1 cellular context compared by ENCODE assay signal in the genomic region with DNA sequence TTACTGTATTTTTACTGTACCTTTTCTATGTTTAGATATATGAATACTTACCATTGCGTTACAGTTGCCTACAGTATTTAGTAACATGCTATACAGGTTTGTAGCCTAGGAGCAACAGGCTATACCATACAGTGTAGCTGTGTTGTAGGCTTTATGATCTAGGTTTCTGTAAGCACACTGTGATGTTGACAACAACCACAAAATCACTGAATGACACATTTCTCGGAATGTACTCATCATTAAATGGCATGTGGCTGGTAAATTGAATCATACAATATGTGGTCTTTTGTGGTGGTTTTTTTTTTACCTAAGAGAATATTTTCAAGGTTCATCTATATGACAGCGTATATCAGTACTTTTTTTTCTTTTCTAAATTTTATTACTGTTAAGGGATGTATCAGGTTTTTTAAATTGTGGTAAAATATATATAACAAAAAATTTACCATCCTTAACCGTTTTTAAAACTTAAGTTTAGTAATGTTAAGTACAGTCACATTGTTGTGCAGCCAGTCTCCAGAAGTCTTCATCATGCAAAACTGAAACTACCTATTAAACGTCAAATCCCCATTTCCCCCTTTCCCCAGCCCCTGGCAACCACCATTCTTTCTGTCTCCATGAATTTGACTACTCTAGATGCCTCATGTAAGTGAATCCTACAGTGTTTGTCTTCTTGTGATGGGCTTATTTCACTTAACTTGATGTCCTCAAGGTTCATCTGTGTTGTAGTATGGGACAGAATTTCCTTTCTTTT.
TF ChIP-seq lines count a peak whose summit lies in the region.

No MANE protein-coding gene starts in this region.

TF ChIP-seq in GM23338, 12 proteins besides CTCF, POLR2A, EP300 and RAD21 (continued from another document):
- TF ChIP-seq ZNF462 (CRISPR knock-in tag; IDR thresholded peaks at IDR 0.05) = no peak
- no peak for TF ChIP-seq REST (IDR thresholded peaks at IDR 0.05; ENCODE audit: unreplicated experiment)
- no peak for TF ChIP-seq NANOG (IDR thresholded peaks at IDR 0.05; ENCODE audit: borderline replicate concordance)
